In genomic region chr11:61816736-61817455, GRCh38 we compare ENCODE assay signal across 8 cellular contexts. TPM values are rescaled to one million over a fixed set of nuclear protein-coding genes. Genes with fewer than 3 reads are reported as not detected.
DNase-seq lines count a peak whose midpoint lies in the region; ATAC-seq and TF ChIP-seq lines count a peak whose summit lies in the region.

Gene FADS1 (minus strand): TSS chr11:61817003. CDS start chr11:61816929, 74 bp downstream.

- peak; percentile 62 for ATAC-seq in GM18868 (IDR thresholded peaks at IDR 0.05; ENCODE audit: unreplicated experiment)
- ATAC-seq in HG03280 (IDR thresholded peaks at IDR 0.05; ENCODE audit: unreplicated experiment), result peak; percentile 45
- ATAC-seq in activated CD4-positive, alpha-beta T cell treated with anti-CD3 and anti-CD28 coated beads for 36 hours, result peak; percentile 67

- peak within 1 kb of the TSS; percentile 89 for H3K4me3 Mint-ChIP-seq in activated CD4-positive, alpha-beta T cell treated with anti-CD3 and anti-CD28 coated beads for 36 hours

- POLR2A ChIA-PET in AG04449 (lab: Yijun Ruan, JAX), result no interaction called here
- POLR2A ChIA-PET in activated CD4-positive, alpha-beta T cell treated with anti-CD3 and anti-CD28 coated beads for 36 hours (lab: Charles Lee), result no interaction called here

- DNase-seq in AG04449 (ENCODE audit: low read depth, low spot score) (peak; percentile 60), NCI-H446 treated with DMSO at 0.1 percent for 48 hours (lab: John Stamatoyannopoulos, UW) (peak; percentile 93), kidney tubule cell (ENCODE audit: low spot score) (peak; percentile 94)
- peak; percentile 92 for DNase-seq in activated CD4-positive, alpha-beta T cell treated with anti-CD3 and anti-CD28 coated beads for 36 hours
- DNase-seq in stimulated activated CD4-positive, alpha-beta T cell treated with anti-CD3 and anti-CD28 coated beads, Interleukin-15, amount 100 ng/mL, for 24 hours, result peak; percentile 88

- H3K36me3 Mint-ChIP-seq in activated CD4-positive, alpha-beta T cell treated with anti-CD3 and anti-CD28 coated beads for 36 hours (ENCODE audit: low read depth), result peaks cover 19% of the 10 kb centered on the region

- H3K9me3 Mint-ChIP-seq in activated CD4-positive, alpha-beta T cell treated with anti-CD3 and anti-CD28 coated beads for 36 hours (ENCODE audit: low read depth), result no peaks in the 10 kb centered on the region

- H3K4me1 Mint-ChIP-seq in activated CD4-positive, alpha-beta T cell treated with anti-CD3 and anti-CD28 coated beads for 36 hours, result peaks cover 7% of the 10 kb centered on the region

- intact Hi-C loops in activated CD4-positive, alpha-beta T cell treated with anti-CD3 and anti-CD28 coated beads for 36 hours (cut with DNase I, micrococcal nuclease), result loop anchor here (1.0 to 2.0 kb wide), 6 partner anchors 10 to 150 kb away; partner anchors contain the start of genes FEN1 (in 2 of the 2), TMEM258 (in 2 of the 2), FADS3 (in 1 of the 2) and FTH1 (in 1 of the 2)

- peak; percentile 89 for TF ChIP-seq CTCF in AG04449 (IDR thresholded peaks at IDR 0.05; ENCODE audit: insufficient read depth, low read length, missing control alignments)

- H3K4me3 ChIP-seq in AG04449 (ENCODE audit: low read depth, low read length), result peak within 1 kb of the TSS; percentile 82

- peak within 1 kb of the TSS; percentile 80 for H3K27ac Mint-ChIP-seq in activated CD4-positive, alpha-beta T cell treated with anti-CD3 and anti-CD28 coated beads for 36 hours

- CTCF ChIA-PET in AG04449 (lab: Yijun Ruan, JAX), result interaction anchor here (0.7 to 7.3 kb wide), 9 partner anchors 10 to 291 kb away, joined by 3 to 91 read pairs (median 8); partner anchors contain the start of gene FADS2
- CTCF ChIA-PET in activated CD4-positive, alpha-beta T cell treated with anti-CD3 and anti-CD28 coated beads for 36 hours (lab: Charles Lee), result interaction anchor here (1.4 to 10.1 kb wide), 3 partner anchors 12 to 26 kb away, joined by 3 to 115 read pairs (median 8); partner anchors contain the start of genes FADS2, FEN1 and TMEM258

- H3K27ac ChIP-seq in cingulate gyrus (ENCODE audit: low read depth, low read length), result peak within 1 kb of the TSS; percentile 99

- H3K27me3 Mint-ChIP-seq in activated CD4-positive, alpha-beta T cell treated with anti-CD3 and anti-CD28 coated beads for 36 hours, result peaks cover 25% of the 10 kb centered on the region

RNA-seq across cellular contexts. Expression of gene FADS1, which starts in this region (rescaled TPM):
- 10 to 100 TPM; 18.9 to 23.7 TPM for total RNA-seq in activated CD4-positive, alpha-beta T cell treated with anti-CD3 and anti-CD28 coated beads for 36 hours

Comparison
In these comparisons a context has a peak if more than half of its experiments do, and no peak if none do; other contexts are left out.
1. Peak in every context shown above with its lines: DNase-seq, ATAC-seq, H3K4me3 ChIP-seq and H3K27ac ChIP-seq.